6 cellular contexts compared by ENCODE assay signal in the genomic region with DNA sequence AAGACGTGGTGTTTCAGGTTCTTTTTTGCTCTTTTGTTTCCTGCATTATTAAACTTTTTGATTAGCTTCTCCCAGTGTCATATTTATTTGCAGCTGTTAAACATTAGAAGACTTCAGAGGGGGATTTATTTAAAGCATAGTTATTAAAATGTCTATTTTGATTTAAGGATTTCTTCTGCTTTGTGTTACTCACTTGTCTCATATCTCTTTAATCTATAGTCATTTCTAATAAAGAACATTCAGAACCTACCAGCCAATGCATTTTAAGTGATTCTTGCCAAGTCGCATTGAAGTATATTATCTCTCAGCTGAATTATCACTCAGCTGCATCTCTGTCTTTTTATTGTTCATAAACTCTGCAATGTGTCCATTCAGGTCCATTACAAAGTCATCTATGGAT.
"Had no signal": no experiment of that assay in that cellular context is flagged by ENCODE, and none has a peak within 500 bp of the region (broad histone marks: within the 10 kb centered on the region; RNA-seq: fewer than 3 reads in every experiment).

No MANE protein-coding gene starts in this region.

- H3K4me3 ChIP-seq: GM23338, K562 had no signal

- DNase-seq: H9, HCEC 1CT, IMR-90, KG1 had no signal

- H3K4me2 ChIP-seq: GM23338 had no signal
